Comparison of ENCODE assay signal across 8 cellular contexts in genomic region chr2:76721226-76721625, GRCh38.
"Had no signal": no experiment of that assay in that cellular context is flagged by ENCODE, and none has a peak within 500 bp of the region (broad histone marks: within the 10 kb centered on the region; RNA-seq: fewer than 3 reads in every experiment).

No MANE protein-coding gene starts in this region.

- DNase-seq: GM23248, GOT3, H7, HFFc6, IMR-90 had no signal

- H3K36me3 ChIP-seq: HAP-1 had no signal

- H3K27ac Mint-ChIP-seq: HFFc6 had no signal

- H2AFZ ChIP-seq: GM23248 had no signal

- H3K9me3 ChIP-seq: HAP-1 had no signal

- H3K27ac ChIP-seq: GM23248 had no signal

- ATAC-seq: HCT116 had no signal

- H3K4me3 Mint-ChIP-seq: HFFc6 had no signal

- H3K4me1 ChIP-seq: HAP-1 had no signal

- H3K4me3 ChIP-seq: GM23248, HAP-1 had no signal

- FAIRE-seq: HTR-8/SVneo had no signal

- H3K9ac ChIP-seq: GM23248 had no signal
